8 cellular contexts compared by ENCODE assay signal in the genomic region with DNA sequence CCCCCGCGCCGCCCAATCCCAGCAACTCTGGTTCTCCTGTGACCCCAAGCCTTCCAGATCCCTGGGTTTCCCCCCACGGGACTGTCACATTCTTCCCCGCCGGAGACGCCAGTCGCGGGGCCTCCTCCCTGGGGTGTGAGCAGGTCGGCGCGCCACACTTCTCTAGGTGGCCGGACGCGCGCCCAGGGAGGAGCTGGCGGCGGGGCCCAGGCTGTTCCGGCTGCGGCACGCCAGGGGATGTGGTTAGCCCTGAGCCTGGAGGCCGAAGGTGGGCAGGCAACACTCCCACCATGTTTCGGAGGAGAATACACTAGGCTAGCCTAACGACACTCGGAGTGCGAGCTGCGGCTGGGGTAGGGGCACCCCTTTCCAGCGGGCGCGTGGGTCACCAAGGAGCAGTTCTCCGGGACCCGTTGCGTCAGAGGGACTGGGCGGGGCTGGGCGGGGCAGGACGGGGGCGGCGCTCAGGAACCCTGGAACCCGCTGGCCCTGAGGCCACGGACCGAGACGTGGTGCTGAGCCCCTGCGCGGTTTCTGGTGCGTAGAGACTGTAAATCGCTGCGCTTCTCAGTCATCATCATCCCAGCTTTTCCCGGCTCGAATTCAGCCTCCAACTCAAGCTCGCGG. TPM values are rescaled to one million over a fixed set of nuclear protein-coding genes. Genes with fewer than 3 reads are reported as not detected.
DNase-seq lines count a peak whose midpoint lies in the region; ATAC-seq and TF ChIP-seq lines count a peak whose summit lies in the region.

Gene SLC27A6, plus strand, starts transcription at position 478 of the 627 bp plus-strand sequence. CDS start 650 bp downstream, outside the sequence.

- H3K27me3 Mint-ChIP-seq in progenitor cell of endocrine pancreas = peaks cover 33% of the 10 kb centered on the region
- peaks cover 12% of the 10 kb centered on the region for H3K27me3 Mint-ChIP-seq in T-helper 2 cell treated with Interferon-gamma antibody and Interleukin-4, amounts not matched to agents 5 μg/mL and 100 μg/mL, for 36 hours (ENCODE audit: low read depth)

- DNase-seq in SK-N-DZ (ENCODE audit: low spot score) (peak; percentile 43), fibroblast of pulmonary artery (ENCODE audit: low read depth) (no peak), progenitor cell of endocrine pancreas (ENCODE audit: low spot score, unreplicated experiment) (peak; percentile 37), hippocampal formation (lab: John Stamatoyannopoulos, UW) (no peak), NK-92 (lab: John Stamatoyannopoulos, UW; ENCODE audit: unreplicated experiment) (no peak), superior temporal gyrus (ENCODE audit: extremely low spot score) (no peak)
- DNase-seq in T-helper 2 cell treated with Interferon-gamma antibody and Interleukin-4, amounts not matched to agents 5 μg/mL and 100 μg/mL, for 36 hours (ENCODE audit: low spot score) = no peak

- H3K4me1 Mint-ChIP-seq in progenitor cell of endocrine pancreas (ENCODE audit: low read depth) = peaks cover 4% of the 10 kb centered on the region
- no peaks in the 10 kb centered on the region for H3K4me1 Mint-ChIP-seq in T-helper 2 cell treated with Interferon-gamma antibody and Interleukin-4, amounts not matched to agents 5 μg/mL and 100 μg/mL, for 36 hours (ENCODE audit: low read depth)

- TF ChIP-seq POLR2A in GM18505 (IDR thresholded peaks at IDR 0.05; ENCODE audit: borderline replicate concordance, extremely low read depth, insufficient read depth, insufficient read length) = no peak

- peak within 1 kb of the TSS; percentile 27 for H3K27ac Mint-ChIP-seq in progenitor cell of endocrine pancreas
- H3K27ac Mint-ChIP-seq in T-helper 2 cell treated with Interferon-gamma antibody and Interleukin-4, amounts not matched to agents 5 μg/mL and 100 μg/mL, for 36 hours = no peak within 1 kb of the TSS

- peak within 1 kb of the TSS; percentile 30 for H3K4me3 ChIP-seq in fibroblast of pulmonary artery (replicated peaks; ENCODE audit: low read depth, low read length)

- TF ChIP-seq CTCF in fibroblast of pulmonary artery (IDR thresholded peaks at IDR 0.05; ENCODE audit: low read length, missing control alignments) (no peak), progenitor cell of endocrine pancreas (IDR thresholded peaks at IDR 0.05; ENCODE audit: unreplicated experiment) (no peak)

- H3K36me3 Mint-ChIP-seq in progenitor cell of endocrine pancreas (ENCODE audit: insufficient read depth) = peaks cover 1% of the 10 kb centered on the region
- no peaks in the 10 kb centered on the region for H3K36me3 Mint-ChIP-seq in T-helper 2 cell treated with Interferon-gamma antibody and Interleukin-4, amounts not matched to agents 5 μg/mL and 100 μg/mL, for 36 hours (ENCODE audit: low read depth)

- H3K9me3 Mint-ChIP-seq in progenitor cell of endocrine pancreas (ENCODE audit: low read depth) = peaks cover 13% of the 10 kb centered on the region
- H3K9me3 Mint-ChIP-seq in T-helper 2 cell treated with Interferon-gamma antibody and Interleukin-4, amounts not matched to agents 5 μg/mL and 100 μg/mL, for 36 hours = no peaks in the 10 kb centered on the region

- peak within 1 kb of the TSS; percentile 76 for H3K4me3 Mint-ChIP-seq in progenitor cell of endocrine pancreas (ENCODE audit: low read depth)
- H3K4me3 Mint-ChIP-seq in T-helper 2 cell treated with Interferon-gamma antibody and Interleukin-4, amounts not matched to agents 5 μg/mL and 100 μg/mL, for 36 hours = no peak within 1 kb of the TSS

- peak; percentile 81 for ATAC-seq in GM18505 (IDR thresholded peaks at IDR 0.05; ENCODE audit: unreplicated experiment)

RNA-seq across cellular contexts. Expression of gene SLC27A6, which starts in this region (rescaled TPM):
- 0.08 and 0.35 TPM in 2 replicates for polyA plus RNA-seq in SK-N-DZ (2014; cell fraction: cytosol; rRNA removed)
- 0.19 and 0.25 TPM in 2 replicates for polyA plus RNA-seq in SK-N-DZ (2014; cell fraction: nucleus; rRNA removed)
- total RNA-seq in progenitor cell of endocrine pancreas = 1.5 and 2.1 TPM in 2 replicates

Comparison
In these comparisons a context has a peak if more than half of its experiments do, and no peak if none do; other contexts are left out.
1. DNase-seq: peak in SK-N-DZ (single experiment) and progenitor cell of endocrine pancreas (single experiment); none in fibroblast of pulmonary artery (single experiment), T-helper 2 cell treated with Interferon-gamma antibody and Interleukin-4, amounts not matched to agents 5 μg/mL and 100 μg/mL, for 36 hours (single experiment), hippocampal formation (0 of 2), NK-92 (single experiment) and superior temporal gyrus (single experiment).